In genomic region chr3:179961081-179962078, GRCh38 we compare ENCODE assay signal across 9 cellular contexts.
DNase-seq lines count a peak whose midpoint lies in the region; ATAC-seq and TF ChIP-seq lines count a peak whose summit lies in the region.
"Had no signal": no experiment of that assay in that cellular context is flagged by ENCODE, and none has a peak within 500 bp of the region (broad histone marks: within the 10 kb centered on the region; RNA-seq: fewer than 3 reads in every experiment).

No MANE protein-coding gene starts in this region.

- H3K4me2 ChIP-seq in parathyroid adenoma (ENCODE audit: low read length) = no peak overlapping the region

- H3K27me3 ChIP-seq in parathyroid adenoma (ENCODE audit: control insufficient read depth, insufficient read depth, low read length) (no peaks in the 10 kb centered on the region), gastroesophageal sphincter (peaks cover 9% of the 10 kb centered on the region)

- no peak for TF ChIP-seq EP300 in gastroesophageal sphincter (IDR thresholded peaks at IDR 0.05)

- H3K9me3 ChIP-seq in parathyroid adenoma (ENCODE audit: control insufficient read depth, low read length) = no peaks in the 10 kb centered on the region
- H3K9me3 ChIP-seq in gastroesophageal sphincter = no peaks in the 10 kb centered on the region

- peak; percentile 55 for ATAC-seq in HG02840 (IDR thresholded peaks at IDR 0.05; ENCODE audit: low FRiP score, unreplicated experiment)
- no peak for ATAC-seq in gastroesophageal sphincter

- 58 to 65% methylated on average over 11 of the region's 11 CpGs for WGBS in gastroesophageal sphincter (ENCODE audit: low coverage in 1 of 2), 2 donors

- H3K27ac ChIP-seq in parathyroid adenoma = peak overlapping the region; percentile 64
- H3K27ac ChIP-seq in gastroesophageal sphincter = no peak overlapping the region

- H3K79me2 ChIP-seq in parathyroid adenoma = peaks cover 24% of the 10 kb centered on the region

- no peak overlapping the region for H2AFZ ChIP-seq in parathyroid adenoma

- no peak for TF ChIP-seq CTCF in parathyroid adenoma (IDR thresholded peaks at IDR 0.05)
- no peak for TF ChIP-seq CTCF in gastroesophageal sphincter (IDR thresholded peaks at IDR 0.05)

- TF ChIP-seq POLR2A in GM19099 (IDR thresholded peaks at IDR 0.05; ENCODE audit: extremely low read depth, insufficient read length, low read depth) = peak; percentile 8
- TF ChIP-seq POLR2A in gastroesophageal sphincter (IDR thresholded peaks at IDR 0.05) = no peak

- H3K4me3 ChIP-seq in parathyroid adenoma (ENCODE audit: low read depth, low read length) (no peak overlapping the region), gastroesophageal sphincter (no peak overlapping the region)

- no peaks in the 10 kb centered on the region for H3K36me3 ChIP-seq in parathyroid adenoma (ENCODE audit: control insufficient read depth, insufficient read depth, low read length)
- H3K36me3 ChIP-seq in gastroesophageal sphincter = no peaks in the 10 kb centered on the region

- DNase-seq in NCI-H1105 (lab: John Stamatoyannopoulos, UW) (peak; percentile 95), globus pallidus (ENCODE audit: low spot score) (no peak)
- DNase-seq in NK-92 treated with Interleukin-12 subunit alpha and Interleukin-12 subunit beta, amount 100 ng/mL, for 24 hours (lab: John Stamatoyannopoulos, UW) = no peak
- DNase-seq: cortex of kidney, OCI-M1 had no signal

- H3K9ac ChIP-seq in parathyroid adenoma = no peak overlapping the region

- H3K4me1 ChIP-seq in parathyroid adenoma (peaks cover 41% of the 10 kb centered on the region), gastroesophageal sphincter (no peaks in the 10 kb centered on the region)
